17 cellular contexts compared by ENCODE assay signal in genomic region chrX:7690842-7691241, GRCh38.
"Had no signal": no experiment of that assay in that cellular context is flagged by ENCODE, and none has a peak within 500 bp of the region (broad histone marks: within the 10 kb centered on the region; RNA-seq: fewer than 3 reads in every experiment).

No MANE protein-coding gene starts in this region.

- H2AFZ ChIP-seq: hepatocyte had no signal

- H3K9me3 Mint-ChIP-seq: activated T-helper 2 cell treated with anti-CD3 and anti-CD28 coated beads, Interferon-gamma antibody, Interleukin-2, Interleukin-4, amounts not matched to agents 10 μg/mL and 5 μg/mL and 100 μg/mL, durations not matched to agents 14 hours and 24 hours and 36 hours; nephron progenitor cell had no signal

- H3K4me1 Mint-ChIP-seq: immature natural killer cell, nephron progenitor cell, T-helper 17 cell had no signal

- H3K36me3 ChIP-seq: adrenal gland, brain microvascular endothelial cell, upper lobe of left lung had no signal

- H3K4me1 ChIP-seq: adrenal gland, upper lobe of left lung had no signal

- H3K27ac Mint-ChIP-seq: activated T-helper 2 cell treated with anti-CD3 and anti-CD28 coated beads, Interferon-gamma antibody, Interleukin-2, Interleukin-4, amounts not matched to agents 10 μg/mL and 5 μg/mL and 100 μg/mL, durations not matched to agents 14 hours and 24 hours and 36 hours; dendritic cell treated with granulocyte-macrophage colony-stimulating factor and Interleukin-4, amounts not matched to agents 40 ng/mL and 50 ng/mL, for 4 days; effector memory CD8-positive, alpha-beta T cell; immature natural killer cell; nephron progenitor cell; T-helper 17 cell had no signal

- H3K79me2 ChIP-seq: hepatocyte had no signal

- H3K9me3 ChIP-seq: adrenal gland, upper lobe of left lung had no signal

- H3K36me3 Mint-ChIP-seq: immature natural killer cell had no signal

- H3K27me3 ChIP-seq: adrenal gland, brain microvascular endothelial cell, hepatocyte, upper lobe of left lung had no signal

- H3K4me3 ChIP-seq: adrenal gland, hepatocyte, upper lobe of left lung had no signal

- H3K27me3 Mint-ChIP-seq: dendritic cell treated with granulocyte-macrophage colony-stimulating factor and Interleukin-4, amounts not matched to agents 40 ng/mL and 50 ng/mL, for 4 days; effector memory CD8-positive, alpha-beta T cell; T-helper 17 cell had no signal

- DNase-seq: activated CD4-positive, alpha-beta T cell treated with anti-CD3 and anti-CD28 coated beads, Interleukin-2, amount 50 U/mL, for 1 hour; activated CD4-positive, CD25-positive, alpha-beta regulatory T cell; activated naive CD4-positive, alpha-beta T cell treated with anti-CD3 and anti-CD28 coated beads, Interleukin-2, amount 50 U/mL, for 16 hours; activated T-cell treated with anti-CD3 and anti-CD28 coated beads for 4 hours; adrenal gland; brain microvascular endothelial cell; cerebellar nuclear complex; effector memory CD8-positive, alpha-beta T cell; immature natural killer cell; nephron progenitor cell; stimulated activated CD4-positive, alpha-beta T cell treated with anti-CD3 and anti-CD28 coated beads, Interleukin-2, amount 100 ng/mL, for 48 hours; stimulated activated naive CD4-positive, alpha-beta T cell treated with Interleukin-2 at 50 U/mL for 16 hours; T-helper 17 cell; upper lobe of left lung had no signal

- H3K27ac ChIP-seq: adrenal gland, brain microvascular endothelial cell, hepatocyte, upper lobe of left lung had no signal

- H3K4me3 Mint-ChIP-seq: dendritic cell treated with granulocyte-macrophage colony-stimulating factor and Interleukin-4, amounts not matched to agents 40 ng/mL and 50 ng/mL, for 4 days; effector memory CD8-positive, alpha-beta T cell; immature natural killer cell; nephron progenitor cell; T-helper 17 cell had no signal

- H3K4me2 ChIP-seq: hepatocyte had no signal
